In the genomic region with DNA sequence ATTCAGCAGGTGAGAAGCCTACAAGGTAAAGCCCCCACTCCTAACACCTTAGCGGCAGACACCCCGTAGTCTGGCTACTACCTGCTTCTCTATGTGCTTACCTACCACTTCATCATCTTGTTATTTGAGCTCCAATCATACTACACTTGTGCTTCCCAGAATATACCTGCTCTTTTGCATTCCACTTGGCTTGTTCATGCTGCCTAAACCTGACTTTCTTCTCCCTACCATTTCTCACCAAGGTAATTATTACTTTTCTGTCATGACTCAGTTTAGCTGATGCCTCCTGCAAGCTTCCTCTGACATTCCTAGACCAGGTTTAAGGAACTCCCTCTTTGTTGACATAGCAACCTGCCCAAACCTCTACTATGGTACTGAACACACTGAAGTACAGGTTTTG, we compare ENCODE assay signal across 23 cellular contexts.
DNase-seq lines count a peak whose midpoint lies in the region; ATAC-seq, FAIRE-seq and TF ChIP-seq lines count a peak whose summit lies in the region.
"Had no signal": no experiment of that assay in that cellular context is flagged by ENCODE, and none has a peak within 500 bp of the region (broad histone marks: within the 10 kb centered on the region; RNA-seq: fewer than 3 reads in every experiment).

No MANE protein-coding gene starts in this region.

- H3K4me1 Mint-ChIP-seq in activated T-helper 17 cell treated with anti-CD3 and anti-CD28 coated beads, Interleukin-2, amount 50 U/mL, for 72 hours, result no peaks in the 10 kb centered on the region
- H3K4me1 Mint-ChIP-seq: CD4-positive, alpha-beta memory T cell; IgD-negative memory B cell had no signal

- H3K27me3 ChIP-seq in RWPE2 (ENCODE audit: insufficient read depth, poor library complexity, severe bottlenecking), result no peaks in the 10 kb centered on the region
- H3K27me3 ChIP-seq in keratinocyte (ENCODE audit: control insufficient read depth, extremely low read depth, insufficient read depth, low read length), result no peaks in the 10 kb centered on the region
- H3K27me3 ChIP-seq in trophoblast cell (ENCODE audit: insufficient read depth, low read length), result no peaks in the 10 kb centered on the region
- H3K27me3 ChIP-seq: MG63 had no signal

- no peak overlapping the region for H3K18ac ChIP-seq in trophoblast cell (ENCODE audit: low read length)

- H3K4me3 Mint-ChIP-seq in activated T-helper 17 cell treated with anti-CD3 and anti-CD28 coated beads, Interleukin-2, amount 50 U/mL, for 72 hours, result no peak overlapping the region
- H3K4me3 Mint-ChIP-seq: CD4-positive, alpha-beta memory T cell; IgD-negative memory B cell had no signal

- no peak overlapping the region for H2BK120ac ChIP-seq in trophoblast cell (ENCODE audit: insufficient read depth, low read length, poor library complexity)

- H2AK5ac ChIP-seq in trophoblast cell (ENCODE audit: low read length), result no peak overlapping the region

- H3K36me3 ChIP-seq in RWPE2 (ENCODE audit: low read depth), result no peaks in the 10 kb centered on the region
- H3K36me3 ChIP-seq in keratinocyte (ENCODE audit: control insufficient read depth in 2 of 2, extremely low read depth in 1 of 2, insufficient read depth in 2 of 2, low read length in 2 of 2), result no peaks in the 10 kb centered on the region
- no peaks in the 10 kb centered on the region for H3K36me3 ChIP-seq in trophoblast cell (ENCODE audit: control insufficient read depth in 1 of 2, insufficient read depth in 2 of 2, low read length in 2 of 2)
- H3K36me3 ChIP-seq: MG63 had no signal

- H3K36me3 Mint-ChIP-seq in activated T-helper 17 cell treated with anti-CD3 and anti-CD28 coated beads, Interleukin-2, amount 50 U/mL, for 72 hours (ENCODE audit: low read depth), result no peaks in the 10 kb centered on the region
- H3K36me3 Mint-ChIP-seq: CD4-positive, alpha-beta memory T cell; IgD-negative memory B cell had no signal

- no peak overlapping the region for H4K8ac ChIP-seq in trophoblast cell (ENCODE audit: low read depth, low read length)

- H3K79me1 ChIP-seq in trophoblast cell (ENCODE audit: low read length), result no peaks in the 10 kb centered on the region

- peaks cover 5% of the 10 kb centered on the region for H3K9me3 Mint-ChIP-seq in activated T-helper 17 cell treated with anti-CD3 and anti-CD28 coated beads, Interleukin-2, amount 50 U/mL, for 72 hours

- peak; percentile 84 for FAIRE-seq in keratinocyte (lab: Jason Lieb, UNC)
- FAIRE-seq: A549, GM12878, HTR-8/SVneo had no signal

- H3K4me1 ChIP-seq in RWPE2 (ENCODE audit: insufficient read depth, poor library complexity, severe bottlenecking) (peaks cover 37% of the 10 kb centered on the region), keratinocyte (ENCODE audit: control insufficient read depth, extremely low read depth, insufficient read depth, low read length) (peaks cover 36% of the 10 kb centered on the region), trophoblast cell (ENCODE audit: control insufficient read depth in 1 of 2, insufficient read depth in 2 of 2, low read length in 2 of 2) (no peaks in the 10 kb centered on the region)

- H3K27ac Mint-ChIP-seq in activated T-helper 17 cell treated with anti-CD3 and anti-CD28 coated beads, Interleukin-2, amount 50 U/mL, for 72 hours, result no peak overlapping the region
- H3K27ac Mint-ChIP-seq: CD4-positive, alpha-beta memory T cell; IgD-negative memory B cell had no signal

- peaks cover 10% of the 10 kb centered on the region for H3K27me3 Mint-ChIP-seq in activated T-helper 17 cell treated with anti-CD3 and anti-CD28 coated beads, Interleukin-2, amount 50 U/mL, for 72 hours

- H3K23ac ChIP-seq in trophoblast cell (ENCODE audit: low read length), result no peak overlapping the region

- dilution Hi-C loops in keratinocyte (cut with MboI; ENCODE audit: extremely low pct_ligation_motif_present, low sequenced_read_pairs), result no loop called here

- H3K4me3 ChIP-seq in RWPE2 (ENCODE audit: severe bottlenecking) (no peak overlapping the region), keratinocyte (ENCODE audit: control insufficient read depth in 2 of 3, extremely low read depth in 1 of 3, insufficient read depth in 2 of 3, low read depth in 1 of 3, low read length in 3 of 3) (no peak overlapping the region), trophoblast cell (ENCODE audit: low read depth, low read length) (no peak overlapping the region)
- H3K4me3 ChIP-seq: A549, GM12878, MG63 had no signal

- H3K27ac ChIP-seq in RWPE2 (ENCODE audit: poor library complexity, severe bottlenecking) (peak overlapping the region; percentile 27), keratinocyte (ENCODE audit: control insufficient read depth, insufficient read depth, low read length) (no peak overlapping the region), trophoblast cell (ENCODE audit: low read depth, low read length) (no peak overlapping the region)
- H3K27ac ChIP-seq: A549, HL-60 had no signal

- H2BK5ac ChIP-seq in trophoblast cell (ENCODE audit: low read depth, low read length, poor library complexity), result no peak overlapping the region

- TF ChIP-seq CTCF in RWPE2 (IDR thresholded peaks at IDR 0.05; ENCODE audit: poor library complexity, severe bottlenecking) (no peak), keratinocyte (optimal IDR thresholded peaks at IDR 0.05 in 1 of 3, IDR thresholded peaks at IDR 0.05 in 1 of 3, conservative IDR thresholded peaks at IDR 0.05 in 1 of 3; ENCODE audit: extremely low read depth in 1 of 3, insufficient read depth in 2 of 3, low read length in 3 of 3) (no peak)

- H3K4ac ChIP-seq in trophoblast cell (ENCODE audit: low read depth, low read length), result no peak overlapping the region

- H3K9me3 ChIP-seq in RWPE2 (ENCODE audit: severe bottlenecking), result no peaks in the 10 kb centered on the region
- no peaks in the 10 kb centered on the region for H3K9me3 ChIP-seq in keratinocyte (ENCODE audit: control insufficient read depth, low read depth, low read length)
- H3K9me3 ChIP-seq in trophoblast cell (ENCODE audit: insufficient read depth, low read depth, low read length), result no peaks in the 10 kb centered on the region
- H3K9me3 ChIP-seq: A549, MG63 had no signal

- peak; percentile 68 for ATAC-seq in RWPE2 (ENCODE audit: low read depth)
- ATAC-seq in activated T-helper 17 cell treated with anti-CD3 and anti-CD28 coated beads, Interleukin-2, amount 50 U/mL, for 72 hours (replicated peaks), result no peak
- ATAC-seq: A549, GM12878 had no signal

- H2AFZ ChIP-seq in keratinocyte (ENCODE audit: control insufficient read depth, low read length), result no peak overlapping the region
- no peak overlapping the region for H2AFZ ChIP-seq in trophoblast cell (ENCODE audit: insufficient read depth, low read length, poor library complexity)

- peak overlapping the region; percentile 9 for H3K4me2 ChIP-seq in keratinocyte (ENCODE audit: control insufficient read depth, extremely low read depth, insufficient read depth, low read depth, low read length)
- no peak overlapping the region for H3K4me2 ChIP-seq in trophoblast cell (ENCODE audit: low read length)
- H3K4me2 ChIP-seq: A549 had no signal

- H3K9ac ChIP-seq in keratinocyte (ENCODE audit: control insufficient read depth, extremely low read depth, insufficient read depth, low read length) (no peak overlapping the region), trophoblast cell (ENCODE audit: low read length) (no peak overlapping the region)

- no peak overlapping the region for H4K91ac ChIP-seq in trophoblast cell (ENCODE audit: low read depth, low read length)

- no peak overlapping the region for H3K14ac ChIP-seq in trophoblast cell (ENCODE audit: low read length)

- DNase-seq in HPDE6-E6E7 (ENCODE audit: extremely low spot score) (peak; percentile 42), RWPE2 (ENCODE audit: low spot score) (no peak), keratinocyte (ENCODE audit: low read depth, low spot score) (peak; percentile 78), trophoblast cell (peak; percentile 76 to 92), NCI-H82 treated with DMSO at 0.1 percent for 48 hours (lab: John Stamatoyannopoulos, UW; ENCODE audit: unreplicated experiment) (no peak), CD1c-positive myeloid dendritic cell (ENCODE audit: extremely low spot score) (no peak)
- no peak for DNase-seq in stimulated activated CD4-positive, alpha-beta T cell treated with anti-CD3 and anti-CD28 coated beads, Interleukin-1b, Interleukin-23, amount 100 ng/mL, for 48 hours
- DNase-seq: CD4-positive, alpha-beta memory T cell; GF-D8; GOT3; Karpas-422; MG63; NCI-H1092; NCI-H1436 treated with DMSO at 0.1 percent for 48 hours; NCI-H2081; NCI-H446 treated with DMSO at 0.1 percent for 48 hours; NCI-H69 had no signal

- no peaks in the 10 kb centered on the region for H3K9me1 ChIP-seq in keratinocyte (ENCODE audit: control insufficient read depth, extremely low read depth, insufficient read depth, low read length)

- H4K12ac ChIP-seq in trophoblast cell (ENCODE audit: low read depth, low read length), result no peak overlapping the region

- no CpG with 5 or more reads among the region's 2 CpGs for WGBS in trophoblast cell (ENCODE audit: extremely low coverage, insufficient coverage, insufficient read length)

- no peak overlapping the region for H2BK12ac ChIP-seq in trophoblast cell (ENCODE audit: low read length)

- H3K79me2 ChIP-seq in keratinocyte (ENCODE audit: control insufficient read depth, insufficient read depth, low read length) (no peaks in the 10 kb centered on the region), trophoblast cell (ENCODE audit: control insufficient read depth, insufficient read depth, low read length, poor library complexity) (no peaks in the 10 kb centered on the region)

- no peaks in the 10 kb centered on the region for H4K20me1 ChIP-seq in keratinocyte (ENCODE audit: control insufficient read depth, extremely low read depth, insufficient read depth, low read length)

Comparison
In these comparisons a context has a peak if more than half of its experiments do, and no peak if none do; other contexts are left out.
1. DNase-seq: peak in HPDE6-E6E7 (single experiment), keratinocyte (single experiment) and trophoblast cell (2 of 2); none in RWPE2 (single experiment), stimulated activated CD4-positive, alpha-beta T cell treated with anti-CD3 and anti-CD28 coated beads, Interleukin-1b, Interleukin-23, amount 100 ng/mL, for 48 hours (single experiment), NCI-H82 treated with DMSO at 0.1 percent for 48 hours (single experiment) and CD1c-positive myeloid dendritic cell (single experiment).